9 cellular contexts compared by ENCODE assay signal in genomic region chr4:152594981-152595916, GRCh38. TPM values are rescaled to one million over a fixed set of nuclear protein-coding genes. Genes with fewer than 3 reads are reported as not detected.
A peak's percentile ranks its signal among the peaks of the same experiment; 100 is the strongest.
DNase-seq lines count a peak whose midpoint lies in the region; ATAC-seq and TF ChIP-seq lines count a peak whose summit lies in the region.
"Had no signal": no experiment of that assay in that cellular context is flagged by ENCODE, and none has a peak within 500 bp of the region (broad histone marks: within the 10 kb centered on the region; RNA-seq: fewer than 3 reads in every experiment).

No MANE protein-coding gene starts in this region.

- no peak overlapping the region for H3K27ac Mint-ChIP-seq in memory B cell
- H3K27ac Mint-ChIP-seq in CD8-positive, alpha-beta memory T cell, result no peak overlapping the region

- H3K27me3 ChIP-seq in MM.1S (replicated peaks; ENCODE audit: insufficient read depth, low read length), result no peaks in the 10 kb centered on the region
- H3K27me3 ChIP-seq in CD8-positive, alpha-beta memory T cell (ENCODE audit: insufficient read depth, low read length, poor library complexity, severe bottlenecking), result no peaks in the 10 kb centered on the region

- in situ Hi-C loops in GM13977 (cut with MboI; ENCODE audit: low pct_unique_long_range_greater_than_20kb, low sequenced_read_pairs, unreplicated experiment), result no loop called here

- no peaks in the 10 kb centered on the region for H4K20me1 ChIP-seq in MM.1S (ENCODE audit: insufficient read depth, low read length)

- peak; percentile 69 for ATAC-seq in GM19025 (IDR thresholded peaks at IDR 0.05; ENCODE audit: low read depth, unreplicated experiment)
- ATAC-seq in HG02884 (IDR thresholded peaks at IDR 0.05; ENCODE audit: unreplicated experiment), result peak; percentile 81
- peak; percentile 89 for ATAC-seq in memory B cell (ENCODE audit: low read depth)

- no peaks in the 10 kb centered on the region for H3K79me2 ChIP-seq in MM.1S (ENCODE audit: low read length)

- peaks cover 2% of the 10 kb centered on the region for H3K36me3 Mint-ChIP-seq in memory B cell
- peaks cover 0 to 1% (median 0%) of the 10 kb centered on the region in 3 donors for H3K36me3 Mint-ChIP-seq in CD8-positive, alpha-beta memory T cell

- DNase-seq in NCI-H2081 treated with DMSO at 0.1 percent for 48 hours (lab: John Stamatoyannopoulos, UW) (peak; percentile 9), memory B cell (ENCODE audit: low spot score in 2 of 2) (no peak), MM.1S (no peak), GM13977 (ENCODE audit: low spot score) (no peak), HuH-7 (ENCODE audit: low spot score) (no peak)
- DNase-seq in CD8-positive, alpha-beta memory T cell, result no peak

- H3K9me3 ChIP-seq in MM.1S (replicated peaks; ENCODE audit: insufficient read depth, low read length), result no peaks in the 10 kb centered on the region
- no peaks in the 10 kb centered on the region for H3K9me3 ChIP-seq in CD8-positive, alpha-beta memory T cell (ENCODE audit: low read length)

- no peak for TF ChIP-seq CTCF in MM.1S (IDR thresholded peaks at IDR 0.05; ENCODE audit: low read length)
- no peak for TF ChIP-seq CTCF in GM13977 (IDR thresholded peaks at IDR 0.05; ENCODE audit: extremely low read depth, insufficient read depth, missing control alignments)

- no peak overlapping the region for H3K4me3 ChIP-seq in MM.1S (ENCODE audit: low read length)
- no peak overlapping the region for H3K4me3 ChIP-seq in CD8-positive, alpha-beta memory T cell (ENCODE audit: low read length)

- peaks cover 2% of the 10 kb centered on the region for H3K27me3 Mint-ChIP-seq in memory B cell
- peaks cover 9 to 10% of the 10 kb centered on the region in 2 donors for H3K27me3 Mint-ChIP-seq in CD8-positive, alpha-beta memory T cell

- no peak overlapping the region for H3K27ac ChIP-seq in MM.1S (ENCODE audit: low read length)
- no peak overlapping the region for H3K27ac ChIP-seq in CD8-positive, alpha-beta memory T cell (ENCODE audit: low read depth, low read length)

- H3K9ac ChIP-seq in MM.1S (ENCODE audit: low read length), result no peak overlapping the region

- H3K4me1 ChIP-seq in MM.1S (ENCODE audit: low read length), result peaks cover 7% of the 10 kb centered on the region
- no peaks in the 10 kb centered on the region for H3K4me1 ChIP-seq in CD8-positive, alpha-beta memory T cell (ENCODE audit: insufficient read depth, low read length)

- no peaks in the 10 kb centered on the region for H3F3A ChIP-seq in MM.1S (ENCODE audit: insufficient read depth, low read length)

- POLR2A ChIA-PET in CD8-positive, alpha-beta memory T cell (lab: Charles Lee), result no interaction called here

- H3K4me3 Mint-ChIP-seq in memory B cell, result no peak overlapping the region
- no peak overlapping the region for H3K4me3 Mint-ChIP-seq in CD8-positive, alpha-beta memory T cell
- H3K4me3 Mint-ChIP-seq: neural crest cell had no signal

- no peak overlapping the region for H3K4me2 ChIP-seq in MM.1S (ENCODE audit: low read depth, low read length)

- H3K4me1 Mint-ChIP-seq in memory B cell, result peaks cover 10% of the 10 kb centered on the region
- peaks cover 0 to 11% (median 2%) of the 10 kb centered on the region in 3 donors for H3K4me1 Mint-ChIP-seq in CD8-positive, alpha-beta memory T cell

- no peak overlapping the region for H2AFZ ChIP-seq in MM.1S (ENCODE audit: low read length)

- H3K9me2 ChIP-seq in MM.1S (replicated peaks; ENCODE audit: insufficient read depth, low read length), result no peaks in the 10 kb centered on the region

- CTCF ChIA-PET in CD8-positive, alpha-beta memory T cell (lab: Charles Lee), result no interaction called here

- no peaks in the 10 kb centered on the region for H3K36me3 ChIP-seq in MM.1S (replicated peaks; ENCODE audit: insufficient read depth, low read length)
- no peaks in the 10 kb centered on the region for H3K36me3 ChIP-seq in CD8-positive, alpha-beta memory T cell (ENCODE audit: insufficient read depth, low read length)

- no peaks in the 10 kb centered on the region for H3K9me3 Mint-ChIP-seq in memory B cell
- H3K9me3 Mint-ChIP-seq in CD8-positive, alpha-beta memory T cell, result no peaks in the 10 kb centered on the region
- H3K9me3 Mint-ChIP-seq: neural crest cell had no signal

RNA-seq across cellular contexts. Expression of gene FBXW7, which starts 59.4 kb away (rescaled TPM):
- total RNA-seq in CD8-positive, alpha-beta memory T cell, result 10 to 100 TPM; 46.6 to 54.3 TPM
- 42.7 TPM for polyA plus RNA-seq in CD8-positive, alpha-beta memory T cell
